In the genomic region with DNA sequence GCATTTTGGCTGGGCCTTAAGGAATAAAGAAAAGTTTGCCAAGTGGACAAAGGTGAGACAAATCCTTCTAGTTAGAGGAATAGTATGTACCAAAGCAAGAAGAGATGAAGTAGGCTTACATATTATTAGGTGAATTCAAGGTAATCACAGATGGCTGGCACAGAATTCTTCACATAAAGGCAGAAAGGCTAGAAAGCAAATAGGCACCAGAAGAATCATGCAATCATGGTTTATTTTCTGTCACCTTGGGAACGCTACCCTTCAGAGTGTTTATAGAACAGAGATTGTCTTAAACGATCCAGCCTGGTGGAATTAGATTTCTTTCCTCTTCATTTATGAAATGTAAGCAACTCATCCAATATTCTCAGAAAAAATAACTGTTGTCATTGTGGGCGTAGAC, we compare ENCODE assay signal across 31 cellular contexts.
"Had no signal": no experiment of that assay in that cellular context is flagged by ENCODE, and none has a peak within 500 bp of the region (broad histone marks: within the 10 kb centered on the region; RNA-seq: fewer than 3 reads in every experiment).

No MANE protein-coding gene starts in this region.

- H3K9me3 ChIP-seq: ascending aorta had no signal

- FAIRE-seq: TTC549 had no signal

- H3K27ac ChIP-seq: ascending aorta, brain microvascular endothelial cell, cardiac muscle cell, VCaP had no signal

- DNase-seq: activated B cell treated with CpG ODN at 0.5 μM for 24 hours; activated CD4-positive, alpha-beta memory T cell treated with anti-CD3 and anti-CD28 coated beads for 36 hours; activated CD4-positive, alpha-beta T cell treated with anti-CD3 and anti-CD28 coated beads for 4 hours; activated CD4-positive, alpha-beta T cell treated with anti-CD3 and anti-CD28 coated beads, Interleukin-2, amount 10 ng/mL, durations not matched to agents 24 days and 14 days; activated CD4-positive, alpha-beta T cell treated with anti-CD3 and anti-CD28 coated beads, Interleukin-2, amount 50 U/mL, for 1 hour; activated CD4-positive, alpha-beta T cell treated with anti-CD3 and anti-CD28 coated beads, Interleukin-2, amount 50 U/mL, for 4 hours; activated CD4-positive, CD25-positive, alpha-beta regulatory T cell treated with anti-CD3 and anti-CD28 coated beads, Interleukin-2, amount 50 U/mL, for 72 hours; activated CD8-positive, alpha-beta memory T cell treated with anti-CD3 and anti-CD28 coated beads, Interleukin-2, amount 50 U/mL, for 4 hours; activated CD8-positive, alpha-beta T cell treated with anti-CD3 and anti-CD28 coated beads for 36 hours; activated effector memory CD4-positive, alpha-beta T cell treated with Interleukin-2 at 50 U/mL for 16 hours; activated gamma-delta T cell; activated naive CD4-positive, alpha-beta T cell treated with anti-CD3 and anti-CD28 coated beads, Interleukin-2, amount 10 ng/mL, durations not matched to agents 7 days and 5 days; activated naive CD4-positive, alpha-beta T cell treated with Interleukin-2 at 50 U/mL for 16 hours; activated naive CD8-positive, alpha-beta T cell treated with anti-CD3 and anti-CD28 coated beads, Interleukin-2, amount 10 ng/mL, durations not matched to agents 7 days and 5 days; activated naive CD8-positive, alpha-beta T cell treated with anti-CD3 and anti-CD28 coated beads, Interleukin-2, amount 50 U/mL, for 24 hours; activated T-cell treated with anti-CD3 and anti-CD28 coated beads for 4 hours; activated T-cell treated with anti-CD3 and anti-CD28 coated beads, Interleukin-2, amount 50 U/mL, for 1 hour; activated T-cell treated with anti-CD3 and anti-CD28 coated beads, Interleukin-2, amount 50 U/mL, for 4 hours; amygdala; anterior cingulate cortex; brain microvascular endothelial cell; caudate nucleus; cerebellar nuclear complex; SW 1271; T-helper 1 cell; T-helper 2 cell; T-helper 9 cell had no signal

- H3K27me3 ChIP-seq: ascending aorta had no signal

- H3K4me3 ChIP-seq: ascending aorta, cardiac muscle cell had no signal

- ATAC-seq: activated CD8-positive, alpha-beta T cell treated with anti-CD3 and anti-CD28 coated beads for 36 hours; activated naive CD8-positive, alpha-beta T cell treated with anti-CD3 and anti-CD28 coated beads, Interleukin-2, amount 50 U/mL, for 24 hours; activated T-cell treated with anti-CD3 and anti-CD28 coated beads, Interleukin-2, amount 50 U/mL, for 4 hours had no signal

- H3K36me3 ChIP-seq: ascending aorta, brain microvascular endothelial cell, cardiac muscle cell had no signal
